ENCODE assay signal across 1 cellular context in genomic region chr4:10181745-10182445, GRCh38.
TF ChIP-seq lines count a peak whose summit lies in the region.

No MANE protein-coding gene starts in this region.

TF ChIP-seq in HepG2, 621 proteins besides CTCF, POLR2A, EP300 and RAD21 (continued from another document):
- TF ChIP-seq, protein P1, sequence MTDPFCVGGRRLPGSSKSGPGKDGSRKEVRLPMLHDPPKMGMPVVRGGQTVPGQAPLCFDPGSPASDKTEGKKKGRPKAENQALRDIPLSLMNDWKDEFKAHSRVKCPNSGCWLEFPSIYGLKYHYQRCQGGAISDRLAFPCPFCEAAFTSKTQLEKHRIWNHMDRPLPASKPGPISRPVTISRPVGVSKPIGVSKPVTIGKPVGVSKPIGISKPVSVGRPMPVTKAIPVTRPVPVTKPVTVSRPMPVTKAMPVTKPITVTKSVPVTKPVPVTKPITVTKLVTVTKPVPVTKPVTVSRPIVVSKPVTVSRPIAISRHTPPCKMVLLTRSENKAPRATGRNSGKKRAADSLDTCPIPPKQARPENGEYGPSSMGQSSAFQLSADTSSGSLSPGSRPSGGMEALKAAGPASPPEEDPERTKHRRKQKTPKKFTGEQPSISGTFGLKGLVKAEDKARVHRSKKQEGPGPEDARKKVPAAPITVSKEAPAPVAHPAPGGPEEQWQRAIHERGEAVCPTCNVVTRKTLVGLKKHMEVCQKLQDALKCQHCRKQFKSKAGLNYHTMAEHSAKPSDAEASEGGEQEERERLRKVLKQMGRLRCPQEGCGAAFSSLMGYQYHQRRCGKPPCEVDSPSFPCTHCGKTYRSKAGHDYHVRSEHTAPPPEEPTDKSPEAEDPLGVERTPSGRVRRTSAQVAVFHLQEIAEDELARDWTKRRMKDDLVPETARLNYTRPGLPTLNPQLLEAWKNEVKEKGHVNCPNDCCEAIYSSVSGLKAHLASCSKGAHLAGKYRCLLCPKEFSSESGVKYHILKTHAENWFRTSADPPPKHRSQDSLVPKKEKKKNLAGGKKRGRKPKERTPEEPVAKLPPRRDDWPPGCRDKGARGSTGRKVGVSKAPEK (CRISPR knock-in tag; IDR thresholded peaks at IDR 0.05; ENCODE audit: borderline replicate concordance), result no peak
- TF ChIP-seq ZNF225 (CRISPR knock-in tag; IDR thresholded peaks at IDR 0.05) (no peak), NFYB (CRISPR knock-in tag; IDR thresholded peaks at IDR 0.05) (no peak), KAT2B (IDR thresholded peaks at IDR 0.05; ENCODE audit: borderline replicate concordance, low read depth, low read length) (no peak), CHCHD3 (CRISPR knock-in tag; IDR thresholded peaks at IDR 0.05) (no peak), CHD4 (IDR thresholded peaks at IDR 0.05; ENCODE audit: borderline replicate concordance, low read length) (no peak), ZNF530 (CRISPR knock-in tag; IDR thresholded peaks at IDR 0.05; ENCODE audit: low read depth) (no peak), MEF2D (CRISPR knock-in tag; IDR thresholded peaks at IDR 0.05) (no peak), HNF4A (CRISPR knock-in tag; IDR thresholded peaks at IDR 0.05) (no peak), ZNF710 (CRISPR knock-in tag; IDR thresholded peaks at IDR 0.05; ENCODE audit: borderline replicate concordance) (no peak), FOXP4 (CRISPR knock-in tag; IDR thresholded peaks at IDR 0.05) (no peak), CREB1 (IDR thresholded peaks at IDR 0.05) (no peak), CREB1 (CRISPR knock-in tag; IDR thresholded peaks at IDR 0.05) (no peak)
- TF ChIP-seq, protein P2, sequence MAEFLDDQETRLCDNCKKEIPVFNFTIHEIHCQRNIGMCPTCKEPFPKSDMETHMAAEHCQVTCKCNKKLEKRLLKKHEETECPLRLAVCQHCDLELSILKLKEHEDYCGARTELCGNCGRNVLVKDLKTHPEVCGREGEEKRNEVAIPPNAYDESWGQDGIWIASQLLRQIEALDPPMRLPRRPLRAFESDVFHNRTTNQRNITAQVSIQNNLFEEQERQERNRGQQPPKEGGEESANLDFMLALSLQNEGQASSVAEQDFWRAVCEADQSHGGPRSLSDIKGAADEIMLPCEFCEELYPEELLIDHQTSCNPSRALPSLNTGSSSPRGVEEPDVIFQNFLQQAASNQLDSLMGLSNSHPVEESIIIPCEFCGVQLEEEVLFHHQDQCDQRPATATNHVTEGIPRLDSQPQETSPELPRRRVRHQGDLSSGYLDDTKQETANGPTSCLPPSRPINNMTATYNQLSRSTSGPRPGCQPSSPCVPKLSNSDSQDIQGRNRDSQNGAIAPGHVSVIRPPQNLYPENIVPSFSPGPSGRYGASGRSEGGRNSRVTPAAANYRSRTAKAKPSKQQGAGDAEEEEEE (CRISPR knock-in tag; IDR thresholded peaks at IDR 0.05; ENCODE audit: borderline replicate concordance), result no peak
- TF ChIP-seq, protein P3, sequence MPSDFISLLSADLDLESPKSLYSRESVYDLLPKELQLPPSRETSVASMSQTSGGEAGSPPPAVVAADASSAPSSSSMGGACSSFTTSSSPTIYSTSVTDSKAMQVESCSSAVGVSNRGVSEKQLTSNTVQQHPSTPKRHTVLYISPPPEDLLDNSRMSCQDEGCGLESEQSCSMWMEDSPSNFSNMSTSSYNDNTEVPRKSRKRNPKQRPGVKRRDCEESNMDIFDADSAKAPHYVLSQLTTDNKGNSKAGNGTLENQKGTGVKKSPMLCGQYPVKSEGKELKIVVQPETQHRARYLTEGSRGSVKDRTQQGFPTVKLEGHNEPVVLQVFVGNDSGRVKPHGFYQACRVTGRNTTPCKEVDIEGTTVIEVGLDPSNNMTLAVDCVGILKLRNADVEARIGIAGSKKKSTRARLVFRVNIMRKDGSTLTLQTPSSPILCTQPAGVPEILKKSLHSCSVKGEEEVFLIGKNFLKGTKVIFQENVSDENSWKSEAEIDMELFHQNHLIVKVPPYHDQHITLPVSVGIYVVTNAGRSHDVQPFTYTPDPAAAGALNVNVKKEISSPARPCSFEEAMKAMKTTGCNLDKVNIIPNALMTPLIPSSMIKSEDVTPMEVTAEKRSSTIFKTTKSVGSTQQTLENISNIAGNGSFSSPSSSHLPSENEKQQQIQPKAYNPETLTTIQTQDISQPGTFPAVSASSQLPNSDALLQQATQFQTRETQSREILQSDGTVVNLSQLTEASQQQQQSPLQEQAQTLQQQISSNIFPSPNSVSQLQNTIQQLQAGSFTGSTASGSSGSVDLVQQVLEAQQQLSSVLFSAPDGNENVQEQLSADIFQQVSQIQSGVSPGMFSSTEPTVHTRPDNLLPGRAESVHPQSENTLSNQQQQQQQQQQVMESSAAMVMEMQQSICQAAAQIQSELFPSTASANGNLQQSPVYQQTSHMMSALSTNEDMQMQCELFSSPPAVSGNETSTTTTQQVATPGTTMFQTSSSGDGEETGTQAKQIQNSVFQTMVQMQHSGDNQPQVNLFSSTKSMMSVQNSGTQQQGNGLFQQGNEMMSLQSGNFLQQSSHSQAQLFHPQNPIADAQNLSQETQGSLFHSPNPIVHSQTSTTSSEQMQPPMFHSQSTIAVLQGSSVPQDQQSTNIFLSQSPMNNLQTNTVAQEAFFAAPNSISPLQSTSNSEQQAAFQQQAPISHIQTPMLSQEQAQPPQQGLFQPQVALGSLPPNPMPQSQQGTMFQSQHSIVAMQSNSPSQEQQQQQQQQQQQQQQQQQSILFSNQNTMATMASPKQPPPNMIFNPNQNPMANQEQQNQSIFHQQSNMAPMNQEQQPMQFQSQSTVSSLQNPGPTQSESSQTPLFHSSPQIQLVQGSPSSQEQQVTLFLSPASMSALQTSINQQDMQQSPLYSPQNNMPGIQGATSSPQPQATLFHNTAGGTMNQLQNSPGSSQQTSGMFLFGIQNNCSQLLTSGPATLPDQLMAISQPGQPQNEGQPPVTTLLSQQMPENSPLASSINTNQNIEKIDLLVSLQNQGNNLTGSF (CRISPR knock-in tag; IDR thresholded peaks at IDR 0.05), result no peak
